In the genomic region with DNA sequence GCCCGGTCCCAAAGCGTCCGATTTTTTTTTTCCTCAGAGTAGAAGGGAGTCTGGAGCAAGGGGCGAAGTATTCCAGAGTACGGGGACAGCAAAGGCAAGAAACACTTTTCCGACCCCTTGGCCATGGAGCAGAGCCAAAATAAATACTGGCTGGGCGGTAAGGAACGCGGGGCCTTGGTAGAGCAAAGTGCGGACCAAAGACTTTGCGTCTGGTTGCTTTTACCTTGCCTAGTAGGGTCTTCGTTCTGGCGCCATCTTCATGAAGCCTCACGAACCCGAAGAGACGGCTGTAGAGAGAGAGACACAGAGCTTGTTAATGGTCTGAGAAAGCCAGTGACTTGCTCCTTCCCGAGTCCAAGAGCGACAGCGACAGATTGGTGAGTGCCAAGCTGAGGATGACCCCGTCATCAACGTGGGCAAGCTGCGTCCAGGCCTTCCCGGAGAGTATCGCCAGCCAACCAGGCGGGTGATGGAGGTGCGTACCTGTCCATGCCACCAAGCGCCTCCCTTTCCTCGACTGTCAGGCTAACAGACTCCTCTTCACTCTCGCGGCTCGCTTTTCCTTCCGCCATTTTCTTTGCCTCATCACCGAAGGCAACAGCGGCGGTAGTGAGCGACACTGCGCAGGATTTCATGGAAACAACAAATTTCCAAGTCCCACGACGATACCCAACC, we compare ENCODE assay signal across 8 cellular contexts.
DNase-seq lines count a peak whose midpoint lies in the region; ATAC-seq lines count a peak whose summit lies in the region.

No MANE protein-coding gene starts in this region.

- no peaks in the 10 kb centered on the region for H3K9me3 Mint-ChIP-seq in activated naive CD8-positive, alpha-beta T cell treated with anti-CD3 and anti-CD28 coated beads, Interleukin-2, amount 50 U/mL, for 24 hours

- no peaks in the 10 kb centered on the region for H3K27me3 Mint-ChIP-seq in activated naive CD8-positive, alpha-beta T cell treated with anti-CD3 and anti-CD28 coated beads, Interleukin-2, amount 50 U/mL, for 24 hours

- H3K27ac Mint-ChIP-seq in activated naive CD8-positive, alpha-beta T cell treated with anti-CD3 and anti-CD28 coated beads, Interleukin-2, amount 50 U/mL, for 24 hours = peak overlapping the region; percentile 93

- peaks cover 35% of the 10 kb centered on the region for H3K4me1 Mint-ChIP-seq in activated naive CD8-positive, alpha-beta T cell treated with anti-CD3 and anti-CD28 coated beads, Interleukin-2, amount 50 U/mL, for 24 hours

- H3K4me3 Mint-ChIP-seq in activated naive CD8-positive, alpha-beta T cell treated with anti-CD3 and anti-CD28 coated beads, Interleukin-2, amount 50 U/mL, for 24 hours = peak overlapping the region; percentile 83

- H3K36me3 Mint-ChIP-seq in activated naive CD8-positive, alpha-beta T cell treated with anti-CD3 and anti-CD28 coated beads, Interleukin-2, amount 50 U/mL, for 24 hours (ENCODE audit: low read depth) = peaks cover 17% of the 10 kb centered on the region

- ATAC-seq in GM19025 (IDR thresholded peaks at IDR 0.05; ENCODE audit: low read depth, unreplicated experiment) (peak; percentile 24), GM18520 (IDR thresholded peaks at IDR 0.05; ENCODE audit: unreplicated experiment) (no peak)
- peak; percentile 39 for ATAC-seq in activated naive CD8-positive, alpha-beta T cell treated with anti-CD3 and anti-CD28 coated beads, Interleukin-2, amount 50 U/mL, for 24 hours

- DNase-seq in NCI-H2171 (lab: John Stamatoyannopoulos, UW) = peak; percentile 42
- DNase-seq in activated naive CD8-positive, alpha-beta T cell treated with anti-CD3 and anti-CD28 coated beads, Interleukin-2, amount 50 U/mL, for 24 hours = peak; percentile 53
- DNase-seq in middle frontal gyrus (ENCODE audit: extremely low spot score, low spot score) = peak; percentile 31
- DNase-seq in NCI-H2081 treated with DMSO at 0.1 percent for 48 hours (lab: John Stamatoyannopoulos, UW) = no peak
- DNase-seq in NCI-H774 (lab: John Stamatoyannopoulos, UW) = no peak
- no peak for DNase-seq in RKO (ENCODE audit: low spot score)

Comparison
In these comparisons a context has a peak if more than half of its experiments do, and no peak if none do; other contexts are left out.
1. DNase-seq: peak in NCI-H2171 (single experiment), activated naive CD8-positive, alpha-beta T cell treated with anti-CD3 and anti-CD28 coated beads, Interleukin-2, amount 50 U/mL, for 24 hours (single experiment) and middle frontal gyrus (single experiment); none in NCI-H2081 treated with DMSO at 0.1 percent for 48 hours (single experiment), NCI-H774 (single experiment) and RKO (single experiment).